In the genomic region with DNA sequence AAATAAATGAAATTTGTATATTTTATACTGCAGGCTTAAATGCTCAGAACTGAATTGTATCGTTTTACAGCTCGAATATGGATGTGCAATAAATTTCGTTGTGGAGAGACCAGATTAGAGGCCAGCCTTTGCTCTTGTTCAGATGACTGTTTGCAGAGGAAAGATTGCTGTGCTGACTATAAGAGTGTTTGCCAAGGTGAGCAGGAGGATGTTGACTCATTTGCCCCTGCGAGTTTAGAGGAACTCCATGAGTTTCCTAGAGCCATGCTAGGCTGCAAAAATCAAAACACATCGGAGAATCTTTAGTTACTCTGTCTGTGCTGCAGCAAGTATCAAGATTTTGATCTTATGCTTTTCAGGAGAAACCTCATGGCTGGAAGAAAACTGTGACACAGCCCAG, we compare ENCODE assay signal across 17 cellular contexts. TPM values are rescaled to one million over a fixed set of nuclear protein-coding genes. Genes with fewer than 3 reads are reported as not detected.
A peak's percentile ranks its signal among the peaks of the same experiment; 100 is the strongest.
DNase-seq lines count a peak whose midpoint lies in the region; ATAC-seq and TF ChIP-seq lines count a peak whose summit lies in the region.
"Had no signal": no experiment of that assay in that cellular context is flagged by ENCODE, and none has a peak within 500 bp of the region (broad histone marks: within the 10 kb centered on the region; RNA-seq: fewer than 3 reads in every experiment).

No MANE protein-coding gene starts in this region.

- H3K27ac Mint-ChIP-seq in endodermal cell = no peak overlapping the region
- H3K27ac Mint-ChIP-seq: activated naive CD4-positive, alpha-beta T cell treated with anti-CD3 and anti-CD28 coated beads, Interleukin-2, amount 50 U/mL, for 24 hours; T-cell had no signal

- H3K36me3 Mint-ChIP-seq in endodermal cell (ENCODE audit: low read depth) = no peaks in the 10 kb centered on the region
- H3K36me3 Mint-ChIP-seq: activated naive CD4-positive, alpha-beta T cell treated with anti-CD3 and anti-CD28 coated beads, Interleukin-2, amount 50 U/mL, for 24 hours had no signal

- no peaks in the 10 kb centered on the region for H3K36me3 ChIP-seq in endodermal cell (ENCODE audit: control insufficient read depth, insufficient read depth, low read length)
- H3K36me3 ChIP-seq: BE2C had no signal

- H3K4me3 Mint-ChIP-seq in endodermal cell = no peak overlapping the region
- H3K4me3 Mint-ChIP-seq: activated naive CD4-positive, alpha-beta T cell treated with anti-CD3 and anti-CD28 coated beads, Interleukin-2, amount 50 U/mL, for 24 hours; T-cell had no signal

- peak; percentile 27 for DNase-seq in AG20443 (ENCODE audit: low spot score)
- DNase-seq in HT1080 (ENCODE audit: low read depth) = peak; percentile 78
- DNase-seq in SHP77 (lab: John Stamatoyannopoulos, UW) = peak; percentile 11 to 19
- peak; percentile 61 for DNase-seq in kidney tubule cell (ENCODE audit: low spot score)
- no peak for DNase-seq in endodermal cell
- no peak for DNase-seq in stimulated activated CD4-positive, alpha-beta T cell treated with anti-CD3 and anti-CD28 coated beads, Interleukin-15, amount 100 ng/mL, for 24 hours
- DNase-seq in T-helper 1 cell = no peak
- DNase-seq: activated CD4-positive, CD25-positive, alpha-beta regulatory T cell treated with anti-CD3 and anti-CD28 coated beads, Interleukin-2, amount 50 U/mL, for 72 hours; activated CD8-positive, alpha-beta memory T cell treated with anti-CD3 and anti-CD28 coated beads, Interleukin-2, amount 50 U/mL, for 48 hours; BE2C; NCI-H2171 treated with DMSO at 0.1 percent for 48 hours; T-cell had no signal

- no peak for ATAC-seq in GM21619 (IDR thresholded peaks at IDR 0.05; ENCODE audit: unreplicated experiment)
- ATAC-seq: T-cell had no signal

- no peaks in the 10 kb centered on the region for H3K9me3 ChIP-seq in endodermal cell (ENCODE audit: control insufficient read depth, low read length)
- H3K9me3 ChIP-seq: BE2C had no signal

- H3K9ac ChIP-seq in endodermal cell (ENCODE audit: extremely low read depth, low read length, poor library complexity, severe bottlenecking) = no peak overlapping the region
- H3K9ac ChIP-seq: KMS-11 had no signal

- H3K27ac ChIP-seq in endodermal cell (ENCODE audit: low read depth, low read length) = no peak overlapping the region
- H3K27ac ChIP-seq: KMS-11 had no signal

- 86 to 87% methylated on average over 5 of the region's 5 CpGs for WGBS in endodermal cell (ENCODE audit: insufficient coverage in 1 of 2, insufficient read length in 1 of 2), 2 experiments

- no peak overlapping the region for H3K4me3 ChIP-seq in endodermal cell (ENCODE audit: low read length)

- no peaks in the 10 kb centered on the region for H3K27me3 ChIP-seq in endodermal cell (ENCODE audit: control insufficient read depth, insufficient read depth, low read length, poor library complexity, severe bottlenecking)
- H3K27me3 ChIP-seq: BE2C had no signal

- H3K4me1 Mint-ChIP-seq in endodermal cell = no peaks in the 10 kb centered on the region

- TF ChIP-seq CTCF in endodermal cell (conservative IDR thresholded peaks at IDR 0.05) = no peak

- no peaks in the 10 kb centered on the region for H3K4me1 ChIP-seq in endodermal cell (ENCODE audit: control insufficient read depth, insufficient read depth, low read length)
- H3K4me1 ChIP-seq: BE2C had no signal

- H3K27me3 Mint-ChIP-seq in endodermal cell (ENCODE audit: insufficient read depth) = no peaks in the 10 kb centered on the region
- H3K27me3 Mint-ChIP-seq: activated naive CD4-positive, alpha-beta T cell treated with anti-CD3 and anti-CD28 coated beads, Interleukin-2, amount 50 U/mL, for 24 hours; T-cell had no signal

- no peaks in the 10 kb centered on the region for H3K9me3 Mint-ChIP-seq in endodermal cell
- H3K9me3 Mint-ChIP-seq: activated naive CD4-positive, alpha-beta T cell treated with anti-CD3 and anti-CD28 coated beads, Interleukin-2, amount 50 U/mL, for 24 hours; T-cell had no signal

RNA-seq across cellular contexts. Expression of a gene that starts 15.4 kb away (rescaled TPM):
- total RNA-seq in HT1080 (2014; rRNA removed; shearing (Covaris generic)) = 0.05 and 0.23 TPM in 2 replicates
- polyA plus RNA-seq in HT1080 (2015; cell fraction: cytosol; rRNA removed) = 0.14 and 0.18 TPM in 2 replicates
- polyA plus RNA-seq in HT1080 (2015; cell fraction: nucleus; rRNA removed) = 0.22 and 1.1 TPM in 2 replicates
- total RNA-seq in endodermal cell = not detected
- 0.25 TPM for polyA plus RNA-seq in endodermal cell (2013, experiment 1 of 2)
- polyA plus RNA-seq in endodermal cell (2013, experiment 2 of 2) = 0.21 TPM
- total RNA-seq: osteocyte had no signal

RNA-seq across cellular contexts. Expression of a gene that starts 24.4 kb away (rescaled TPM):
- total RNA-seq in HT1080 (2014; rRNA removed; shearing (Covaris generic)) = 13.3 and 16.8 TPM in 2 replicates
- 8.2 and 12.1 TPM in 2 replicates for polyA plus RNA-seq in HT1080 (2015; cell fraction: cytosol; rRNA removed)
- 86.7 and 93.2 TPM in 2 replicates for polyA plus RNA-seq in HT1080 (2015; cell fraction: nucleus; rRNA removed)
- total RNA-seq in endodermal cell = 10 to 100 TPM; 23.3 to 26.2 TPM
- polyA plus RNA-seq in endodermal cell (2013, experiment 1 of 2) = 26.7 TPM
- polyA plus RNA-seq in endodermal cell (2013, experiment 2 of 2) = 21.8 TPM

RNA-seq across cellular contexts. Expression of a gene that starts 48.7 kb away (rescaled TPM):
- 0.07 TPM in 1 of 2 replicates, not detected in the other for total RNA-seq in HT1080 (2014; rRNA removed; shearing (Covaris generic))
- polyA plus RNA-seq in HT1080 (2015; cell fraction: cytosol; rRNA removed) = 0.20 TPM in 1 of 2 replicates, not detected in the other
- 0.26 TPM in 1 of 2 replicates, not detected in the other for polyA plus RNA-seq in HT1080 (2015; cell fraction: nucleus; rRNA removed)
- total RNA-seq in endodermal cell = not detected
- not detected for polyA plus RNA-seq in endodermal cell (2013, experiment 1 of 2)
- 0.33 TPM for polyA plus RNA-seq in endodermal cell (2013, experiment 2 of 2)
- total RNA-seq: osteocyte, T-cell had no signal

RNA-seq across cellular contexts. Expression of a gene that starts 58.3 kb away (rescaled TPM):
- not detected in 2 replicates for total RNA-seq in HT1080 (2014; rRNA removed; shearing (Covaris generic))
- not detected in 2 replicates for polyA plus RNA-seq in HT1080 (2015; cell fraction: cytosol; rRNA removed)
- not detected in 2 replicates for polyA plus RNA-seq in HT1080 (2015; cell fraction: nucleus; rRNA removed)
- not detected for total RNA-seq in endodermal cell
- polyA plus RNA-seq in endodermal cell (2013, experiment 1 of 2) = not detected
- not detected for polyA plus RNA-seq in endodermal cell (2013, experiment 2 of 2)
- total RNA-seq: mononuclear cell, osteocyte, T-cell had no signal

Comparison
In these comparisons a context has a peak if more than half of its experiments do, and no peak if none do; other contexts are left out.
1. DNase-seq: peak in AG20443 (single experiment), HT1080 (single experiment), SHP77 (2 of 2) and kidney tubule cell (single experiment); none in endodermal cell (single experiment), stimulated activated CD4-positive, alpha-beta T cell treated with anti-CD3 and anti-CD28 coated beads, Interleukin-15, amount 100 ng/mL, for 24 hours (single experiment) and T-helper 1 cell (0 of 5).